ENCODE assay signal across 28 cellular contexts in the genomic region with DNA sequence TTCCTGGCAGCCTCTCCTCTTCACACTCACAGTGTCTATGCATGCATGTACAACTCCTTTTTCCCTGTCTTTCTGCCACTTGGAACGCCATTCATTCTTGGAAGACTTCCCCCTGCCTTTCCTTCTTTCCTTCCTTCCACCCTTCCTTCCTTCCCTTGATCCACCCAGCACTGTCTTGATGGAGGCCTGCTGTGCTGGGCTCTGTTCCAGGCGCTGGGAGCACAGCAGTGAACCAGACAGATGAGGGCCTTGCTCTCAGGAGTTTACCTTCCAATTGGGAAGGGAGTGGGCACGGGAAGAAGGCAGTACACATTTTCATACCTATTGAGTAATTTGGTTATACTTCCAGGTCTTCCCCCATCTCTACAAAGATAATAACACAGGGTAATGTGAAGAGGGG.
A peak's percentile ranks its signal among the peaks of the same experiment; 100 is the strongest.
DNase-seq lines count a peak whose midpoint lies in the region; ATAC-seq and TF ChIP-seq lines count a peak whose summit lies in the region.
"Had no signal": no experiment of that assay in that cellular context is flagged by ENCODE, and none has a peak within 500 bp of the region (broad histone marks: within the 10 kb centered on the region; RNA-seq: fewer than 3 reads in every experiment).

No MANE protein-coding gene starts in this region.

- H3K27ac Mint-ChIP-seq in mesothelial cell of epicardium = peak overlapping the region; percentile 60
- H3K27ac Mint-ChIP-seq: activated CD4-positive, alpha-beta memory T cell treated with anti-CD3 and anti-CD28 coated beads for 36 hours; activated naive CD4-positive, alpha-beta T cell treated with anti-CD3 and anti-CD28 coated beads for 36 hours; T-helper 2 cell treated with Interferon-gamma antibody and Interleukin-4, amounts not matched to agents 5 μg/mL and 100 μg/mL, for 36 hours had no signal

- WGBS in esophagus, 2 donors = 41 to 67% methylated on average over 3 of the region's 3 CpGs
- 72 to 93% methylated on average over 2 to 3 of the region's 3 CpGs for WGBS in transverse colon (ENCODE audit: low coverage in 1 of 2), 2 donors

- H3K36me3 ChIP-seq in left ventricle myocardium inferior = no peaks in the 10 kb centered on the region
- H3K36me3 ChIP-seq in esophagus (ENCODE audit: control insufficient read depth in 2 of 2, insufficient read depth in 2 of 2, low read length in 1 of 2) = no peaks in the 10 kb centered on the region
- H3K36me3 ChIP-seq in transverse colon = no peaks in the 10 kb centered on the region
- H3K36me3 ChIP-seq in MG63 = no peaks in the 10 kb centered on the region
- H3K36me3 ChIP-seq: gastrocnemius medialis, neutrophil, upper lobe of left lung had no signal

- TF ChIP-seq POLR2A in transverse colon (IDR thresholded peaks at IDR 0.05) = no peak

- H3K27ac ChIP-seq in left ventricle myocardium inferior (replicated peaks) (no peak overlapping the region), esophagus (ENCODE audit: low read depth in 2 of 2, low read length in 1 of 2) (peak overlapping the region; percentile 65 to 66), transverse colon (peak overlapping the region in 3 of 4 donors; percentile 60 to 80 (median 72))
- H3K27ac ChIP-seq: dorsolateral prefrontal cortex, neutrophil had no signal

- peaks cover 44% of the 10 kb centered on the region for H3K4me1 Mint-ChIP-seq in mesothelial cell of epicardium

- TF ChIP-seq CTCF in left ventricle myocardium inferior (IDR thresholded peaks at IDR 0.05; ENCODE audit: borderline replicate concordance) (no peak), mesothelial cell of epicardium (IDR thresholded peaks at IDR 0.05; ENCODE audit: unreplicated experiment) (no peak), transverse colon (IDR thresholded peaks at IDR 0.05) (no peak), GM13977 (IDR thresholded peaks at IDR 0.05; ENCODE audit: extremely low read depth, insufficient read depth, missing control alignments) (no peak)

- in situ Hi-C loops in transverse colon (cut with MboI; ENCODE audit: low pct_ligation_motif_present in 1 of 4, low pct_unique_long_range_greater_than_20kb in 1 of 4, low sequenced_read_pairs in 3 of 4) (no loop called here), GM13977 (cut with MboI; ENCODE audit: low pct_unique_long_range_greater_than_20kb, low sequenced_read_pairs, unreplicated experiment) (no loop called here)

- no peak overlapping the region for H3K4me3 Mint-ChIP-seq in mesothelial cell of epicardium
- H3K4me3 Mint-ChIP-seq: activated CD4-positive, alpha-beta memory T cell treated with anti-CD3 and anti-CD28 coated beads for 36 hours; activated naive CD4-positive, alpha-beta T cell treated with anti-CD3 and anti-CD28 coated beads for 36 hours; CD14-positive monocyte; T-helper 2 cell treated with Interferon-gamma antibody and Interleukin-4, amounts not matched to agents 5 μg/mL and 100 μg/mL, for 36 hours had no signal

- H3K27me3 Mint-ChIP-seq in mesothelial cell of epicardium (ENCODE audit: low read depth) = no peaks in the 10 kb centered on the region
- H3K27me3 Mint-ChIP-seq: activated CD4-positive, alpha-beta memory T cell treated with anti-CD3 and anti-CD28 coated beads for 36 hours had no signal

- no peaks in the 10 kb centered on the region for H3K9me3 ChIP-seq in left ventricle myocardium inferior (replicated peaks)
- H3K9me3 ChIP-seq in esophagus (ENCODE audit: control insufficient read depth in 2 of 2, insufficient read depth in 1 of 2, low read depth in 1 of 2, low read length in 1 of 2) = no peaks in the 10 kb centered on the region
- no peaks in the 10 kb centered on the region for H3K9me3 ChIP-seq in transverse colon
- H3K9me3 ChIP-seq in MG63 = no peaks in the 10 kb centered on the region
- H3K9me3 ChIP-seq: Caco-2, gastrocnemius medialis, neutrophil, upper lobe of left lung had no signal

- intact Hi-C loops in Right ventricle myocardium inferior (cut with DNase I) = no loop called here
- intact Hi-C loops in left ventricle myocardium inferior (cut with micrococcal nuclease) = no loop called here
- intact Hi-C loops in transverse colon (cut with DNase I; ENCODE audit: low total_unique reads) = no loop called here

- no peak overlapping the region for H3K4me3 ChIP-seq in left ventricle myocardium inferior
- no peak overlapping the region for H3K4me3 ChIP-seq in esophagus (ENCODE audit: low read depth in 1 of 2, low read length in 2 of 2)
- no peak overlapping the region for H3K4me3 ChIP-seq in transverse colon
- H3K4me3 ChIP-seq in MG63 = no peak overlapping the region
- H3K4me3 ChIP-seq: dorsolateral prefrontal cortex, gastrocnemius medialis, hepatocyte, upper lobe of left lung had no signal

- H3K36me3 Mint-ChIP-seq in mesothelial cell of epicardium = no peaks in the 10 kb centered on the region
- H3K36me3 Mint-ChIP-seq: activated CD4-positive, alpha-beta memory T cell treated with anti-CD3 and anti-CD28 coated beads for 36 hours; CD14-positive monocyte had no signal

- H3K9me3 Mint-ChIP-seq in mesothelial cell of epicardium = no peaks in the 10 kb centered on the region
- H3K9me3 Mint-ChIP-seq: activated CD4-positive, alpha-beta memory T cell treated with anti-CD3 and anti-CD28 coated beads for 36 hours; activated naive CD4-positive, alpha-beta T cell treated with anti-CD3 and anti-CD28 coated beads for 36 hours; CD14-positive monocyte; T-helper 2 cell treated with Interferon-gamma antibody and Interleukin-4, amounts not matched to agents 5 μg/mL and 100 μg/mL, for 36 hours had no signal

- ATAC-seq in Right ventricle myocardium inferior = peak; percentile 48
- ATAC-seq: gastrocnemius medialis, HepG2 had no signal

- H3K4me1 ChIP-seq in left ventricle myocardium inferior (peaks cover 61% of the 10 kb centered on the region), esophagus (ENCODE audit: control insufficient read depth in 2 of 2, insufficient read depth in 2 of 2, low read length in 1 of 2) (peaks cover 20 to 27% of the 10 kb centered on the region in 2 donors), transverse colon (peaks cover 4 to 26% (median 12%) of the 10 kb centered on the region in 4 donors)

- H3K27me3 ChIP-seq in left ventricle myocardium inferior (ENCODE audit: low read depth) (no peaks in the 10 kb centered on the region), esophagus (ENCODE audit: control insufficient read depth in 1 of 2, insufficient read depth in 2 of 2, low read length in 2 of 2) (no peaks in the 10 kb centered on the region), transverse colon (no peaks in the 10 kb centered on the region), MG63 (no peaks in the 10 kb centered on the region)
- H3K27me3 ChIP-seq: dorsolateral prefrontal cortex, gastrocnemius medialis, hepatocyte, neutrophil, upper lobe of left lung had no signal

- no peak for TF ChIP-seq EP300 in transverse colon (IDR thresholded peaks at IDR 0.05; ENCODE audit: low read depth)

- DNase-seq in Right ventricle myocardium inferior (ENCODE audit: missing footprints) = no peak
- no peak for DNase-seq in left ventricle myocardium inferior
- DNase-seq in mesothelial cell of epicardium (ENCODE audit: low spot score in 2 of 2, unreplicated experiment in 2 of 2) = no peak
- DNase-seq in transverse colon = no peak
- no peak for DNase-seq in activated gamma-delta T cell (lab: John Stamatoyannopoulos, UW)
- no peak for DNase-seq in MG63
- DNase-seq in GM13977 (ENCODE audit: low spot score) = no peak
- DNase-seq: 8988T; activated CD4-positive, alpha-beta memory T cell treated with anti-CD3 and anti-CD28 coated beads for 36 hours; activated CD4-positive, alpha-beta T cell treated with anti-CD3 and anti-CD28 coated beads for 1 hour; activated CD8-positive, alpha-beta memory T cell treated with anti-CD3 and anti-CD28 coated beads, Interleukin-2, amount 50 U/mL, for 4 hours; activated naive CD4-positive, alpha-beta T cell treated with anti-CD3 and anti-CD28 coated beads for 36 hours; Caco-2; DMS53; dorsolateral prefrontal cortex; gastrocnemius medialis; HCEC 1CT; NCI-H1694; SHP77 treated with DMSO at 0.1 percent for 48 hours; stimulated activated CD4-positive, alpha-beta T cell treated with anti-CD3 and anti-CD28 coated beads, Interleukin-15, amount 100 ng/mL, for 24 hours; stimulated activated CD4-positive, alpha-beta T cell treated with anti-CD3 and anti-CD28 coated beads, Interleukin-4, amount 100 ng/mL, for 4 hours; upper lobe of left lung had no signal
